Comparison of ENCODE assay signal across 9 cellular contexts in genomic region chr6:89834884-89835792, GRCh38. TPM values are rescaled to one million over a fixed set of nuclear protein-coding genes. Genes with fewer than 3 reads are reported as not detected.
A peak's percentile ranks its signal among the peaks of the same experiment; 100 is the strongest.
DNase-seq lines count a peak whose midpoint lies in the region; ATAC-seq and TF ChIP-seq lines count a peak whose summit lies in the region.
"Had no signal": no experiment of that assay in that cellular context is flagged by ENCODE, and none has a peak within 500 bp of the region (broad histone marks: within the 10 kb centered on the region; RNA-seq: fewer than 3 reads in every experiment).

No MANE protein-coding gene starts in this region.

- peak overlapping the region; percentile 87 for H3K27ac Mint-ChIP-seq in memory B cell
- H3K27ac Mint-ChIP-seq in CD14-positive monocyte = peak overlapping the region in 3 of 7 donors; percentile 26 to 78 (median 52)

- H3K4me3 ChIP-seq in tibial nerve = no peak overlapping the region
- H3K4me3 ChIP-seq: K562 had no signal

- intact Hi-C loops in CD14-positive monocyte (cut with micrococcal nuclease) = loop anchor here in 1 of 2 donors (10.0 kb wide), 1 partner anchor 750 kb away; the partner anchor contains the start of gene MAP3K7

- WGBS in tibial nerve, 2 donors = 79 to 85% methylated on average over 12 of the region's 12 CpGs

- H3K9me3 Mint-ChIP-seq in memory B cell (no peaks in the 10 kb centered on the region), CD14-positive monocyte (no peaks in the 10 kb centered on the region)

- ATAC-seq in GM18861 (IDR thresholded peaks at IDR 0.05; ENCODE audit: unreplicated experiment) (peak; percentile 99), HG02571 (IDR thresholded peaks at IDR 0.05; ENCODE audit: unreplicated experiment) (peak; percentile 98), memory B cell (ENCODE audit: low read depth) (peak; percentile 87)
- ATAC-seq: K562 had no signal

- no peak for TF ChIP-seq EP300 in tibial nerve (IDR thresholded peaks at IDR 0.05)

- no peak overlapping the region for H3K27ac ChIP-seq in tibial nerve

- no peaks in the 10 kb centered on the region for H3K27me3 ChIP-seq in tibial nerve

- no peaks in the 10 kb centered on the region for H3K27me3 Mint-ChIP-seq in memory B cell
- no peaks in the 10 kb centered on the region for H3K27me3 Mint-ChIP-seq in CD14-positive monocyte (ENCODE audit: low read depth in 3 of 3)

- H3K36me3 ChIP-seq in tibial nerve = peaks cover 0 to 74% (median 0%) of the 10 kb centered on the region in 3 donors

- H3K9me3 ChIP-seq in tibial nerve = no peaks in the 10 kb centered on the region

- H3K36me3 Mint-ChIP-seq in memory B cell = peaks cover 12% of the 10 kb centered on the region
- H3K36me3 Mint-ChIP-seq in CD14-positive monocyte = peaks cover 36 to 63% of the 10 kb centered on the region in 2 donors

- TF ChIP-seq CTCF in tibial nerve (IDR thresholded peaks at IDR 0.05) (no peak), CD14-positive monocyte (IDR thresholded peaks at IDR 0.05) (no peak)

- peaks cover 38% of the 10 kb centered on the region for H3K4me1 Mint-ChIP-seq in memory B cell
- peaks cover 23% of the 10 kb centered on the region for H3K4me1 Mint-ChIP-seq in CD14-positive monocyte

- H3K4me3 Mint-ChIP-seq in memory B cell = peak overlapping the region; percentile 72
- H3K4me3 Mint-ChIP-seq in CD14-positive monocyte = no peak overlapping the region

- DNase-seq in memory B cell (ENCODE audit: low spot score in 2 of 2) (peak; percentile 15 to 19), tibial nerve (ENCODE audit: low spot score in 2 of 2) (no peak), SIG-M5 (lab: John Stamatoyannopoulos, UW) (no peak), CD14-positive monocyte (ENCODE audit: low spot score) (no peak), superior temporal gyrus (ENCODE audit: extremely low spot score) (no peak)

- TF ChIP-seq POLR2A in Raji (IDR thresholded peaks at IDR 0.05; ENCODE audit: insufficient read depth, low read depth, low read length) = 0 out of 2 replicates have a peak, but pooled peaks have one; percentile 28
- no peak for TF ChIP-seq POLR2A in tibial nerve (IDR thresholded peaks at IDR 0.05)

- peaks cover 0 to 12% (median 6%) of the 10 kb centered on the region in 4 donors for H3K4me1 ChIP-seq in tibial nerve

RNA-seq across cellular contexts. Expression of gene CASP8AP2, which starts 5.5 kb away (rescaled TPM):
- total RNA-seq in tibial nerve = 10 to 100 TPM; 17.4 to 21.4 (median 18.9) TPM
- 10 to 100 TPM in 1 of 2 donors, 1 to 10 TPM in 1; 7.4 to 10.5 TPM for polyA plus RNA-seq in CD14-positive monocyte

RNA-seq across cellular contexts. Expression of gene MDN1, which starts 15.5 kb away (rescaled TPM):
- 10 to 100 TPM; 29.4 to 46.2 (median 39.8) TPM for total RNA-seq in tibial nerve
- polyA plus RNA-seq in CD14-positive monocyte = 1 to 10 TPM in 1 of 2 donors, under 1 TPM in 1; 0.61 to 1.8 TPM

RNA-seq across cellular contexts. Expression of gene GJA10, which starts 59.1 kb away (rescaled TPM):
- not detected for total RNA-seq in tibial nerve
- not detected for polyA plus RNA-seq in CD14-positive monocyte
- total RNA-seq: K562 had no signal
- polyA plus RNA-seq: K562 had no signal

Comparison
In these comparisons a context has a peak if more than half of its experiments do, and no peak if none do; other contexts are left out.
1. DNase-seq: peak in memory B cell (2 of 2); none in tibial nerve (0 of 2), SIG-M5 (single experiment), CD14-positive monocyte (single experiment) and superior temporal gyrus (single experiment).
2. Peak in every context shown above with its lines, with median percentiles within 50 percentile points of each other: ATAC-seq.